21 cellular contexts compared by ENCODE assay signal in genomic region chr1:150887018-150887417, GRCh38. TPM values are rescaled to one million over a fixed set of nuclear protein-coding genes. Genes with fewer than 3 reads are reported as not detected.
DNase-seq lines count a peak whose midpoint lies in the region; ATAC-seq and TF ChIP-seq lines count a peak whose summit lies in the region.
"Had no signal": no experiment of that assay in that cellular context is flagged by ENCODE, and none has a peak within 500 bp of the region (broad histone marks: within the 10 kb centered on the region; RNA-seq: fewer than 3 reads in every experiment).

CTXND2 (plus strand) TSS chr1:150887136; CDS start chr1:150912315, 25,179 bp downstream.

- POLR2A ChIA-PET in HEK293 (lab: Yijun Ruan, JAX) (no interaction called here), PC-9 (lab: Charles Lee; ENCODE audit: unreplicated experiment) (interaction anchor here (0.6 kb wide), 1 partner anchor 258 kb away, joined by 4 read pairs; the partner anchor contains the start of gene ENSA)

- ATAC-seq in natural killer cell treated with Interleukin-12 subunit alpha and Interleukin-12 subunit beta and Interleukin-15 and Interleukin-18, amount 100 ng/mL, for 72 hours: no peak
- no peak for ATAC-seq in body of pancreas

- DNase-seq in PC-9: no peak
- peak; percentile 12 for DNase-seq in epithelial cell of esophagus (ENCODE audit: low read depth)
- no peak for DNase-seq in nephron progenitor cell
- DNase-seq in cerebellar cortex (ENCODE audit: low spot score): no peak
- no peak for DNase-seq in natural killer cell treated with Interleukin-12 subunit alpha and Interleukin-12 subunit beta and Interleukin-15 and Interleukin-18, amount 100 ng/mL, for 72 hours (ENCODE audit: low spot score)
- DNase-seq in body of pancreas: no peak
- no peak for DNase-seq in HCEC 1CT
- DNase-seq: activated CD4-positive, alpha-beta T cell treated with anti-CD3 and anti-CD28 coated beads, Interleukin-2, amount 50 U/mL, for 4 hours; AML-193; Calu3; central memory CD4-positive, alpha-beta T cell; effector CD8-positive, alpha-beta T cell; hippocampal formation; NCI-H1092; NCI-H2081; NCI-H526 treated with DMSO at 0.1 percent for 48 hours; Peyer's patch; posterior cingulate gyrus had no signal

- 0 out of 2 replicates have a peak within 1 kb of the TSS, but pooled peaks have one; percentile 37 for H2AFZ ChIP-seq in PC-9

- TF ChIP-seq CTCF in HEK293 (tag by site-specific recombination; IDR thresholded peaks at IDR 0.05) (no peak), PC-9 (conservative IDR thresholded peaks at IDR 0.05) (no peak), epithelial cell of esophagus (IDR thresholded peaks at IDR 0.05; ENCODE audit: insufficient read depth, low read depth, low read length, missing control alignments) (no peak), nephron progenitor cell (IDR thresholded peaks at IDR 0.05) (no peak), body of pancreas (IDR thresholded peaks at IDR 0.05) (no peak)

- H3K36me3 Mint-ChIP-seq in nephron progenitor cell (ENCODE audit: low read depth): no peaks in the 10 kb centered on the region
- no peaks in the 10 kb centered on the region for H3K36me3 Mint-ChIP-seq in natural killer cell treated with Interleukin-12 subunit alpha and Interleukin-12 subunit beta and Interleukin-15 and Interleukin-18, amount 100 ng/mL, for 72 hours

- peaks cover 8% of the 10 kb centered on the region for H3F3A ChIP-seq in PC-9 (ENCODE audit: insufficient read depth, low read depth)

- H3K4me1 Mint-ChIP-seq in nephron progenitor cell: peaks cover 6% of the 10 kb centered on the region
- H3K4me1 Mint-ChIP-seq in natural killer cell treated with Interleukin-12 subunit alpha and Interleukin-12 subunit beta and Interleukin-15 and Interleukin-18, amount 100 ng/mL, for 72 hours (ENCODE audit: low read depth in 2 of 2): peaks cover 18 to 22% of the 10 kb centered on the region in 2 donors

- BruUV-seq in PC-9 (replicated peaks; lab: Mats Ljungman, UMichigan): no TSS peak

- 26 to 27% methylated on average over 3 of the region's 3 CpGs for WGBS in body of pancreas, 2 donors

- H3K27me3 Mint-ChIP-seq in nephron progenitor cell (ENCODE audit: low read depth, poor library complexity): peaks cover 15% of the 10 kb centered on the region
- H3K27me3 Mint-ChIP-seq in natural killer cell treated with Interleukin-12 subunit alpha and Interleukin-12 subunit beta and Interleukin-15 and Interleukin-18, amount 100 ng/mL, for 72 hours: peaks cover 0 to 9% of the 10 kb centered on the region in 2 donors
- H3K27me3 Mint-ChIP-seq: activated naive CD4-positive, alpha-beta T cell treated with anti-CD3 and anti-CD28 coated beads, Interleukin-2, amount 50 U/mL, for 24 hours had no signal

- no peaks in the 10 kb centered on the region for H3K9me3 Mint-ChIP-seq in nephron progenitor cell
- H3K9me3 Mint-ChIP-seq in natural killer cell treated with Interleukin-12 subunit alpha and Interleukin-12 subunit beta and Interleukin-15 and Interleukin-18, amount 100 ng/mL, for 72 hours: no peaks in the 10 kb centered on the region
- H3K9me3 Mint-ChIP-seq: activated naive CD4-positive, alpha-beta T cell treated with anti-CD3 and anti-CD28 coated beads, Interleukin-2, amount 50 U/mL, for 24 hours had no signal

- no peaks in the 10 kb centered on the region for H3K79me2 ChIP-seq in PC-9 (ENCODE audit: low read depth)

- H3K4me1 ChIP-seq in HEK293 (ENCODE audit: control insufficient read depth, insufficient read depth, low read length): peaks cover 3% of the 10 kb centered on the region
- H3K4me1 ChIP-seq in PC-9 (replicated peaks; ENCODE audit: insufficient read depth): peaks cover 5% of the 10 kb centered on the region
- no peaks in the 10 kb centered on the region for H3K4me1 ChIP-seq in body of pancreas
- H3K4me1 ChIP-seq: Peyer's patch had no signal

- H3K4me3 ChIP-seq in HEK293 (ENCODE audit: low read depth, low read length) (no peak within 1 kb of the TSS), PC-9 (no peak within 1 kb of the TSS), epithelial cell of esophagus (ENCODE audit: low read length) (no peak within 1 kb of the TSS), body of pancreas (no peak within 1 kb of the TSS)
- H3K4me3 ChIP-seq: Peyer's patch, smooth muscle cell had no signal

- H3K27ac Mint-ChIP-seq in nephron progenitor cell: peak within 1 kb of the TSS; percentile 39
- H3K27ac Mint-ChIP-seq in natural killer cell treated with Interleukin-12 subunit alpha and Interleukin-12 subunit beta and Interleukin-15 and Interleukin-18, amount 100 ng/mL, for 72 hours: peak within 1 kb of the TSS in 1 of 2 donors; percentile 43
- H3K27ac Mint-ChIP-seq: activated naive CD4-positive, alpha-beta T cell treated with anti-CD3 and anti-CD28 coated beads, Interleukin-2, amount 50 U/mL, for 24 hours had no signal

- H3K36me3 ChIP-seq in HEK293 (ENCODE audit: control insufficient read depth in 2 of 2, insufficient read depth in 1 of 2, low read length in 2 of 2) (no peaks in the 10 kb centered on the region), PC-9 (ENCODE audit: low read depth) (no peaks in the 10 kb centered on the region), body of pancreas (replicated peaks in 1 of 2; ENCODE audit: insufficient read depth in 1 of 2, low read depth in 2 of 2) (no peaks in the 10 kb centered on the region)
- H3K36me3 ChIP-seq: Peyer's patch had no signal

- no peaks in the 10 kb centered on the region for H4K20me1 ChIP-seq in PC-9 (ENCODE audit: insufficient read depth)

- no peak within 1 kb of the TSS for H3K27ac ChIP-seq in HEK293 (ENCODE audit: extremely low read depth, low read depth, low read length)
- no peak within 1 kb of the TSS for H3K27ac ChIP-seq in PC-9
- no peak within 1 kb of the TSS for H3K27ac ChIP-seq in body of pancreas
- H3K27ac ChIP-seq: Peyer's patch had no signal

- no peak within 1 kb of the TSS for H3K4me2 ChIP-seq in PC-9
- H3K4me2 ChIP-seq: smooth muscle cell had no signal

- H3K9me2 ChIP-seq in PC-9 (ENCODE audit: insufficient read depth): no peaks in the 10 kb centered on the region

- H3K9me3 ChIP-seq in HEK293 (ENCODE audit: control insufficient read depth, insufficient read depth, low read depth, low read length): no peaks in the 10 kb centered on the region
- H3K9me3 ChIP-seq in PC-9 (ENCODE audit: insufficient read depth, low read depth): no peaks in the 10 kb centered on the region
- no peaks in the 10 kb centered on the region for H3K9me3 ChIP-seq in body of pancreas
- H3K9me3 ChIP-seq: Peyer's patch had no signal

- CTCF ChIA-PET in HEK293 (lab: Yijun Ruan, JAX): interaction anchor here (0.6 to 1.5 kb wide), 3 partner anchors 23 to 507 kb away, joined by 3 to 5 read pairs (median 4); no protein-coding TSS in a partner anchor
- CTCF ChIA-PET in PC-9 (lab: Charles Lee): no interaction called here

- H3K27me3 ChIP-seq in PC-9 (ENCODE audit: insufficient read depth, low read depth) (no peaks in the 10 kb centered on the region), body of pancreas (no peaks in the 10 kb centered on the region)
- H3K27me3 ChIP-seq: Peyer's patch had no signal

- TF ChIP-seq POLR2A in body of pancreas (IDR thresholded peaks at IDR 0.05): no peak

- no peak within 1 kb of the TSS for H3K4me3 Mint-ChIP-seq in nephron progenitor cell
- H3K4me3 Mint-ChIP-seq in natural killer cell treated with Interleukin-12 subunit alpha and Interleukin-12 subunit beta and Interleukin-15 and Interleukin-18, amount 100 ng/mL, for 72 hours: no peak within 1 kb of the TSS
- H3K4me3 Mint-ChIP-seq: activated naive CD4-positive, alpha-beta T cell treated with anti-CD3 and anti-CD28 coated beads, Interleukin-2, amount 50 U/mL, for 24 hours had no signal

- intact Hi-C loops in PC-9 (cut with micrococcal nuclease; ENCODE audit: unreplicated experiment) (no loop called here), body of pancreas (cut with DNase I) (no loop called here)

TF ChIP-seq in HEK293, 187 proteins besides CTCF, POLR2A, EP300 and RAD21 (continues in another document):
- TF ChIP-seq PRDM10 (tag by site-specific recombination; IDR thresholded peaks at IDR 0.05): peak; percentile 19; the same call in 1 of the 2 replicates
- TF ChIP-seq ZBTB44 (tag by site-specific recombination; IDR thresholded peaks at IDR 0.05): no peak

RNA-seq across cellular contexts. Expression of gene CTXND2, which starts in this region (rescaled TPM):
- total RNA-seq in PC-9 (2021) (not detected in 2 replicates), body of pancreas (not detected)
- total RNA-seq in natural killer cell treated with Interleukin-12 subunit alpha and Interleukin-12 subunit beta and Interleukin-15 and Interleukin-18, amount 100 ng/mL, for 72 hours: not detected
- total RNA-seq: Calu3, Peyer's patch, smooth muscle cell had no signal
